ENCODE assay signal across 39 cellular contexts in genomic region chr7:155115288-155115687, GRCh38. TPM values are rescaled to one million over a fixed set of nuclear protein-coding genes. Genes with fewer than 3 reads are reported as not detected.
"Had no signal": no experiment of that assay in that cellular context is flagged by ENCODE, and none has a peak within 500 bp of the region (broad histone marks: within the 10 kb centered on the region; RNA-seq: fewer than 3 reads in every experiment).

No MANE protein-coding gene starts in this region.

- H3K27ac ChIP-seq: adrenal gland, ascending aorta, body of pancreas, brain microvascular endothelial cell, breast epithelium, cardiac muscle cell had no signal

- FAIRE-seq: astrocyte, bronchial epithelial cell had no signal

- H3K9me3 ChIP-seq: adrenal gland, body of pancreas had no signal

- H3K36me3 ChIP-seq: adrenal gland, ascending aorta, brain microvascular endothelial cell, breast epithelium, cardiac muscle cell had no signal

- H3K4me3 ChIP-seq: adrenal gland, ascending aorta, body of pancreas, breast epithelium, cardiac muscle cell had no signal

- ATAC-seq: activated naive CD4-positive, alpha-beta T cell treated with anti-CD3 and anti-CD28 coated beads, Interleukin-2, amount 50 U/mL, for 72 hours; activated naive CD8-positive, alpha-beta T cell treated with anti-CD3 and anti-CD28 coated beads, Interleukin-2, amount 50 U/mL, for 24 hours; activated T-cell treated with anti-CD3 and anti-CD28 coated beads, Interleukin-2, amount 50 U/mL, for 4 hours; activated T-cell treated with anti-CD3 and anti-CD28 coated beads, Interleukin-2, amount 50 U/mL, for 72 hours; activated T-helper 17 cell treated with anti-CD3 and anti-CD28 coated beads, Interleukin-2, amount 50 U/mL, for 72 hours; body of pancreas had no signal

- H3K27me3 ChIP-seq: adrenal gland, ascending aorta, body of pancreas, brain microvascular endothelial cell, cardiac muscle cell had no signal

- DNase-seq: activated effector memory CD4-positive, alpha-beta T cell treated with anti-CD3 and anti-CD28 coated beads, Interleukin-2, amount 50 U/mL, for 16 hours; activated effector memory CD4-positive, alpha-beta T cell treated with Interleukin-2 at 50 U/mL for 16 hours; activated gamma-delta T cell; activated gamma-delta T cell treated with Interleukin-2 at 50 U/mL for 16 hours; activated naive CD4-positive, alpha-beta T cell; activated naive CD4-positive, alpha-beta T cell treated with anti-CD3 and anti-CD28 coated beads for 36 hours; activated naive CD4-positive, alpha-beta T cell treated with anti-CD3 and anti-CD28 coated beads, Interleukin-2, amount 10 ng/mL, durations not matched to agents 7 days and 5 days; activated naive CD4-positive, alpha-beta T cell treated with anti-CD3 and anti-CD28 coated beads, Interleukin-2, amount 50 U/mL, for 16 hours; activated naive CD4-positive, alpha-beta T cell treated with Interleukin-2 at 50 U/mL for 16 hours; activated naive CD8-positive, alpha-beta T cell treated with anti-CD3 and anti-CD28 coated beads for 36 hours; activated naive CD8-positive, alpha-beta T cell treated with anti-CD3 and anti-CD28 coated beads, Interleukin-2, amount 10 ng/mL, durations not matched to agents 7 days and 5 days; activated naive CD8-positive, alpha-beta T cell treated with anti-CD3 and anti-CD28 coated beads, Interleukin-2, amount 50 U/mL, for 24 hours; activated T-cell treated with anti-CD3 and anti-CD28 coated beads, Interleukin-2, amount 50 U/mL, for 1 hour; activated T-cell treated with anti-CD3 and anti-CD28 coated beads, Interleukin-2, amount 50 U/mL, for 24 hours; activated T-cell treated with anti-CD3 and anti-CD28 coated beads, Interleukin-2, amount 50 U/mL, for 4 hours; activated T-cell treated with anti-CD3 and anti-CD28 coated beads, Interleukin-2, amount 50 U/mL, for 48 hours; activated T-cell treated with anti-CD3 and anti-CD28 coated beads, Interleukin-2, amount 50 U/mL, for 72 hours; adrenal gland; amniotic stem cell; amygdala; anterior cingulate cortex; aorta; body of pancreas; brain microvascular endothelial cell; caudate nucleus; central memory CD4-positive, alpha-beta T cell; cerebellar nuclear complex had no signal

- H3K4me1 ChIP-seq: adrenal gland, ascending aorta, body of pancreas, breast epithelium had no signal

RNA-seq across cellular contexts. Expression of gene HTR5A, which starts 45.2 kb away (rescaled TPM):
- total RNA-seq: activated naive CD4-positive, alpha-beta T cell treated with anti-CD3 and anti-CD28 coated beads for 36 hours; activated naive CD4-positive, alpha-beta T cell treated with anti-CD3 and anti-CD28 coated beads, Interleukin-2, amount 50 U/mL, for 72 hours; activated naive CD8-positive, alpha-beta T cell treated with anti-CD3 and anti-CD28 coated beads for 36 hours; activated naive CD8-positive, alpha-beta T cell treated with anti-CD3 and anti-CD28 coated beads, Interleukin-2, amount 10 ng/mL, durations not matched to agents 7 days and 5 days; activated T-cell treated with anti-CD3 and anti-CD28 coated beads, Interleukin-2, amount 50 U/mL, for 4 hours; activated T-cell treated with anti-CD3 and anti-CD28 coated beads, Interleukin-2, amount 50 U/mL, for 72 hours; activated T-helper 1 cell treated with anti-CD3 and anti-CD28 coated beads, Interleukin-12 subunit alpha, Interleukin-12 subunit beta, Interleukin-2, Interleukin-4 antibody, amounts not matched to agents 30 ng/mL and 10 ng/mL and 1 ng/mL, durations not matched to agents 14 hours and 24 hours and 36 hours; activated T-helper 17 cell treated with anti-CD3 and anti-CD28 coated beads, Interleukin-2, amount 50 U/mL, for 72 hours; activated T-helper 2 cell treated with anti-CD3 and anti-CD28 coated beads, Interferon-gamma antibody, Interleukin-2, Interleukin-4, amounts not matched to agents 10 μg/mL and 5 μg/mL and 100 μg/mL, durations not matched to agents 14 hours and 24 hours and 36 hours; adrenal gland; aorta; ascending aorta; astrocyte; body of pancreas; breast epithelium; bronchial epithelial cell; cardiac muscle cell; cardiac septum; chondrocyte had no signal
- polyA plus RNA-seq: adipose tissue, adrenal gland, aorta, cardiac muscle cell had no signal
